ENCODE assay signal across 3 cellular contexts in genomic region chr4:33226783-33227182, GRCh38.
TF ChIP-seq lines count a peak whose summit lies in the region.

No MANE protein-coding gene starts in this region.

TF ChIP-seq in A549, 52 proteins besides CTCF, POLR2A, EP300 and RAD21:
- peak; percentile 77 for TF ChIP-seq MAFK (IDR thresholded peaks at IDR 0.05; ENCODE audit: partially characterized antibody)
- TF ChIP-seq FOSB (CRISPR knock-in tag; IDR thresholded peaks at IDR 0.05), result no peak
- no peak for TF ChIP-seq ESRRA (IDR thresholded peaks at IDR 0.05; ENCODE audit: borderline replicate concordance, low read length)

TF ChIP-seq in IMR-90, 13 proteins besides CTCF, POLR2A, EP300 and RAD21:
- TF ChIP-seq FOS (IDR thresholded peaks at IDR 0.05; ENCODE audit: low read depth, low read length) (no peak), NFE2L2 (IDR thresholded peaks at IDR 0.05; ENCODE audit: low read depth, low read length) (no peak), RCOR1 (IDR thresholded peaks at IDR 0.05; ENCODE audit: insufficient replicate concordance, low read length) (no peak), MAFK (IDR thresholded peaks at IDR 0.05; ENCODE audit: low read depth, low read length) (peak; percentile 88), CEBPB (IDR thresholded peaks at IDR 0.05; ENCODE audit: low read depth, low read length) (no peak), MXI1 (IDR thresholded peaks at IDR 0.05; ENCODE audit: borderline replicate concordance, low read depth, low read length) (no peak), ELK1 (IDR thresholded peaks at IDR 0.05; ENCODE audit: borderline replicate concordance, low read depth, low read length) (no peak), MAZ (IDR thresholded peaks at IDR 0.05; ENCODE audit: borderline replicate concordance, low read depth, low read length) (no peak)
TF ChIP-seq in IMR-90: peak in this region for 1.

TF ChIP-seq in H1, 55 proteins besides CTCF, POLR2A, EP300 and RAD21:
- no peak for TF ChIP-seq JUN (IDR thresholded peaks at IDR 0.05; ENCODE audit: low read depth, low read length)
- no peak for TF ChIP-seq CBX8 (IDR thresholded peaks at IDR 0.05; ENCODE audit: borderline replicate concordance, low read depth, low read length)
- TF ChIP-seq MAFK (IDR thresholded peaks at IDR 0.05; ENCODE audit: low read depth, low read length), result peak; percentile 43; the same call in 1 of the 2 replicates
- no peak for TF ChIP-seq CHD7 (IDR thresholded peaks at IDR 0.05; ENCODE audit: insufficient replicate concordance, low read length)
- TF ChIP-seq CHD1 (IDR thresholded peaks at IDR 0.05; ENCODE audit: low read depth, low read length), result no peak
